Comparison of ENCODE assay signal across 19 cellular contexts in the genomic region with DNA sequence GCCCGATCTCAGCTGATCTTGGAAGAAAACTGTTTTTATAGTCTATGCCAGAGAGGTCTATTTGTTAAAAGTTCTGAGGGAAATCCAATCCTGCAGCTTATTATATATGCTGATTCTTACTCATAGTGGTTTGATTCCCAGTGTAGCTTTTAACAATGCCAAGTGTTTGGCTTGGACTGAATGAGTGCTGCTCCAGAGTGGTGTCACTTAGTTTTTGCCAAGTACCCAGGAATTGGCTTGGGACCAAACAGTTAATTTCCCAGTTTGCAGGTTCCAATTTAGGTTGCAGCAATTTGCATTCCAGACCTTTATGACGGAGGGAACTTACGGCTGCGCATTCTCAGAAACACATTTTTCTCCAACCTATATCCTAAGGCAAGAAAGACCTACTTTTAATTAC.
A peak's percentile ranks its signal among the peaks of the same experiment; 100 is the strongest.
DNase-seq lines count a peak whose midpoint lies in the region; ATAC-seq and TF ChIP-seq lines count a peak whose summit lies in the region.
"Had no signal": no experiment of that assay in that cellular context is flagged by ENCODE, and none has a peak within 500 bp of the region (broad histone marks: within the 10 kb centered on the region; RNA-seq: fewer than 3 reads in every experiment).

No MANE protein-coding gene starts in this region.

- TF ChIP-seq CTCF in astrocyte of the cerebellum (IDR thresholded peaks at IDR 0.05; ENCODE audit: low read depth, low read length, missing control alignments): no peak
- TF ChIP-seq CTCF in brain microvascular endothelial cell (IDR thresholded peaks at IDR 0.05; ENCODE audit: low read depth, low read length, missing control alignments): no peak

- H3K36me3 ChIP-seq in brain microvascular endothelial cell (replicated peaks): no peaks in the 10 kb centered on the region
- H3K36me3 ChIP-seq: WERI-Rb-1 had no signal

- no peaks in the 10 kb centered on the region for H3K27me3 ChIP-seq in brain microvascular endothelial cell (replicated peaks)
- H3K27me3 ChIP-seq: Peyer's patch had no signal

- H3K4me3 ChIP-seq in astrocyte of the cerebellum (ENCODE audit: low read depth, low read length) (no peak overlapping the region), brain microvascular endothelial cell (ENCODE audit: low read depth, low read length) (no peak overlapping the region)
- H3K4me3 ChIP-seq: Peyer's patch had no signal

- no peak for ATAC-seq in GM19452 (IDR thresholded peaks at IDR 0.05; ENCODE audit: unreplicated experiment)
- ATAC-seq: left colon; stimulated activated naive CD8-positive, alpha-beta T cell treated with anti-CD3 and anti-CD28 coated beads, Interleukin-15, Interleukin-2, amounts not matched to agents 100 U/mL and 50 U/mL, for 24 hours had no signal

- no peak overlapping the region for H3K27ac ChIP-seq in brain microvascular endothelial cell
- H3K27ac ChIP-seq: Peyer's patch, WERI-Rb-1 had no signal

- in situ Hi-C loops in astrocyte of the cerebellum (cut with HindIII; ENCODE audit: low sequenced_read_pairs) (no loop called here), brain microvascular endothelial cell (cut with HindIII; ENCODE audit: low pct_ligation_motif_present, low sequenced_read_pairs) (no loop called here)

- DNase-seq in NCI-H1436 (lab: John Stamatoyannopoulos, UW) (peak; percentile 19), NCI-H1436 treated with DMSO at 0.1 percent for 48 hours (lab: John Stamatoyannopoulos, UW) (no peak), NCI-H2029 (lab: John Stamatoyannopoulos, UW) (peak; percentile 37), astrocyte of the cerebellum (ENCODE audit: low read depth) (peak; percentile 83), medulla oblongata (ENCODE audit: extremely low spot score) (peak; percentile 47), brain microvascular endothelial cell (no peak), GOT3 (lab: John Stamatoyannopoulos, UW) (no peak)
- DNase-seq: activated gamma-delta T cell treated with Interleukin-2 at 50 U/mL for 16 hours; CD4-positive, CD25-positive, alpha-beta regulatory T cell; erythroblast; GF-D8; H9; left colon; naive B cell; Peyer's patch; posterior cingulate gyrus; stimulated activated naive CD8-positive, alpha-beta T cell treated with anti-CD3 and anti-CD28 coated beads, Interleukin-15, Interleukin-2, amounts not matched to agents 100 U/mL and 50 U/mL, for 24 hours; WERI-Rb-1 had no signal

Comparison
In these comparisons a context has a peak if more than half of its experiments do, and no peak if none do; other contexts are left out.
1. DNase-seq: peak in NCI-H1436 (single experiment), NCI-H2029 (single experiment), astrocyte of the cerebellum (single experiment) and medulla oblongata (single experiment); none in NCI-H1436 treated with DMSO at 0.1 percent for 48 hours (single experiment), brain microvascular endothelial cell (single experiment) and GOT3 (single experiment).